20 cellular contexts compared by ENCODE assay signal in genomic region chr16:4010225-4011158, GRCh38.
DNase-seq lines count a peak whose midpoint lies in the region; ATAC-seq, FAIRE-seq and TF ChIP-seq lines count a peak whose summit lies in the region.
"Had no signal": no experiment of that assay in that cellular context is flagged by ENCODE, and none has a peak within 500 bp of the region (broad histone marks: within the 10 kb centered on the region; RNA-seq: fewer than 3 reads in every experiment).

No MANE protein-coding gene starts in this region.

- no peaks in the 10 kb centered on the region for H3K9me3 ChIP-seq in kidney (ENCODE audit: control insufficient read depth in 1 of 2, low read length in 2 of 2)
- H3K9me3 ChIP-seq in sigmoid colon = no peaks in the 10 kb centered on the region
- H3K9me3 ChIP-seq: body of pancreas, transverse colon had no signal

- H3K27ac ChIP-seq in kidney (ENCODE audit: low read depth in 2 of 2, low read length in 2 of 2) (peak overlapping the region; percentile 69 to 85), sigmoid colon (peak overlapping the region in 1 of 4 donors; percentile 33)
- H3K27ac ChIP-seq: transverse colon had no signal

- no peaks in the 10 kb centered on the region for H3K27me3 ChIP-seq in sigmoid colon
- H3K27me3 ChIP-seq: body of pancreas, transverse colon had no signal

- TF ChIP-seq EP300 in sigmoid colon (IDR thresholded peaks at IDR 0.05) = no peak

- intact Hi-C loops in kidney (cut with DNase I) = no loop called here
- intact Hi-C loops in sigmoid colon (cut with DNase I) = no loop called here

- TF ChIP-seq POLR2A in sigmoid colon (IDR thresholded peaks at IDR 0.05) = no peak

- TF ChIP-seq CTCF in WTC11 (IDR thresholded peaks at IDR 0.05) = no peak
- no peak for TF ChIP-seq CTCF in kidney (IDR thresholded peaks at IDR 0.05; ENCODE audit: borderline replicate concordance, extremely low read depth, insufficient read depth)
- no peak for TF ChIP-seq CTCF in sigmoid colon (IDR thresholded peaks at IDR 0.05)

- peaks cover 20 to 25% of the 10 kb centered on the region in 2 donors for H3K4me1 ChIP-seq in kidney (ENCODE audit: control insufficient read depth in 1 of 2, insufficient read depth in 1 of 2, low read depth in 1 of 2, low read length in 2 of 2)
- peaks cover 0 to 31% (median 26%) of the 10 kb centered on the region in 4 donors for H3K4me1 ChIP-seq in sigmoid colon

- H3K27ac Mint-ChIP-seq in WTC11 = peak overlapping the region; percentile 85; the same call in 1 of the 2 replicates
- no peak overlapping the region for H3K27ac Mint-ChIP-seq in activated T-helper 17 cell treated with anti-CD3 and anti-CD28 coated beads, Interleukin-2, amount 50 U/mL, for 72 hours
- H3K27ac Mint-ChIP-seq: activated naive CD8-positive, alpha-beta T cell had no signal

- H3K36me3 ChIP-seq in kidney (ENCODE audit: control insufficient read depth in 1 of 2, insufficient read depth in 2 of 2, low read length in 2 of 2) (no peaks in the 10 kb centered on the region), sigmoid colon (no peaks in the 10 kb centered on the region)
- H3K36me3 ChIP-seq: transverse colon had no signal

- no peak overlapping the region for H3K4me3 Mint-ChIP-seq in WTC11
- no peak overlapping the region for H3K4me3 Mint-ChIP-seq in activated T-helper 17 cell treated with anti-CD3 and anti-CD28 coated beads, Interleukin-2, amount 50 U/mL, for 72 hours
- H3K4me3 Mint-ChIP-seq: activated naive CD8-positive, alpha-beta T cell; IgD-negative memory B cell had no signal

- ATAC-seq in WTC11 = no peak
- no peak for ATAC-seq in activated T-helper 17 cell treated with anti-CD3 and anti-CD28 coated beads, Interleukin-2, amount 50 U/mL, for 72 hours (replicated peaks)
- no peak for ATAC-seq in HG02970 (IDR thresholded peaks at IDR 0.05; ENCODE audit: low FRiP score, unreplicated experiment)
- ATAC-seq: body of pancreas; Right ventricle myocardium inferior; stimulated activated naive CD8-positive, alpha-beta T cell treated with anti-CD3 and anti-CD28 coated beads, Interleukin-15, Interleukin-2, amounts not matched to agents 100 U/mL and 50 U/mL, for 24 hours had no signal

- H3K27me3 Mint-ChIP-seq in WTC11 (ENCODE audit: low read depth) = no peaks in the 10 kb centered on the region; the same call in 1 of the 2 replicates
- H3K27me3 Mint-ChIP-seq in activated T-helper 17 cell treated with anti-CD3 and anti-CD28 coated beads, Interleukin-2, amount 50 U/mL, for 72 hours = no peaks in the 10 kb centered on the region
- H3K27me3 Mint-ChIP-seq: activated naive CD8-positive, alpha-beta T cell had no signal

- DNase-seq in CD1c-positive myeloid dendritic cell (ENCODE audit: extremely low spot score) = peak; percentile 23
- DNase-seq in WTC11 (ENCODE audit: low spot score) = no peak
- peak; percentile 66 for DNase-seq in kidney
- DNase-seq in renal cortical epithelial cell (ENCODE audit: low read depth) = peak; percentile 31
- no peak for DNase-seq in NCI-H345 treated with DMSO at 0.1 percent for 48 hours (lab: John Stamatoyannopoulos, UW; ENCODE audit: unreplicated experiment)
- no peak for DNase-seq in sigmoid colon
- DNase-seq: activated CD4-positive, alpha-beta T cell treated with anti-CD3 and anti-CD28 coated beads, Interleukin-2, amount 50 U/mL, for 1 hour; activated T-cell treated with anti-CD3 and anti-CD28 coated beads for 4 hours; body of pancreas; HCEC 1CT; NCI-H1930; NCI-H446 treated with DMSO at 0.1 percent for 48 hours; stimulated activated naive CD8-positive, alpha-beta T cell treated with anti-CD3 and anti-CD28 coated beads, Interleukin-15, Interleukin-2, amounts not matched to agents 100 U/mL and 50 U/mL, for 24 hours; SW 1271; transverse colon had no signal

- FAIRE-seq in kidney (lab: Jason Lieb, UNC) = no peak

- peak overlapping the region; percentile 5 to 35 for H3K4me3 ChIP-seq in kidney (ENCODE audit: low read length in 2 of 2)
- H3K4me3 ChIP-seq in sigmoid colon = no peak overlapping the region
- H3K4me3 ChIP-seq: body of pancreas, transverse colon had no signal

- H3K9ac ChIP-seq in kidney (ENCODE audit: low read length in 2 of 2) = peak overlapping the region in 1 of 2 donors; percentile 23

- peaks cover 73% of the 10 kb centered on the region for H3K4me1 Mint-ChIP-seq in WTC11
- peaks cover 4% of the 10 kb centered on the region for H3K4me1 Mint-ChIP-seq in activated T-helper 17 cell treated with anti-CD3 and anti-CD28 coated beads, Interleukin-2, amount 50 U/mL, for 72 hours
- H3K4me1 Mint-ChIP-seq: IgD-negative memory B cell had no signal

- POLR2A ChIA-PET in WTC11 (lab: Charles Lee) = no interaction called here

- no peaks in the 10 kb centered on the region for H3K36me3 Mint-ChIP-seq in WTC11
- H3K36me3 Mint-ChIP-seq in activated T-helper 17 cell treated with anti-CD3 and anti-CD28 coated beads, Interleukin-2, amount 50 U/mL, for 72 hours (ENCODE audit: low read depth) = no peaks in the 10 kb centered on the region
- H3K36me3 Mint-ChIP-seq: activated naive CD8-positive, alpha-beta T cell had no signal

- CTCF ChIA-PET in WTC11 (lab: Charles Lee) = interaction anchor here (0.6 to 2.1 kb wide), 2 partner anchors 27 to 526 kb away, joined by 3 to 5 read pairs; no protein-coding TSS in a partner anchor

- H3K9me3 Mint-ChIP-seq in WTC11 = peaks cover 3% of the 10 kb centered on the region; the same call in 1 of the 2 replicates
- no peaks in the 10 kb centered on the region for H3K9me3 Mint-ChIP-seq in activated T-helper 17 cell treated with anti-CD3 and anti-CD28 coated beads, Interleukin-2, amount 50 U/mL, for 72 hours

- WGBS in sigmoid colon, 2 donors = 82 to 88% methylated on average over 32 of the region's 32 CpGs

TF ChIP-seq in WTC11, 78 proteins besides CTCF, POLR2A, EP300 and RAD21 (continues in another document):
- TF ChIP-seq ARID4B (CRISPR knock-in tag; IDR thresholded peaks at IDR 0.05; ENCODE audit: borderline replicate concordance) (no peak), USF1 (CRISPR knock-in tag; IDR thresholded peaks at IDR 0.05) (no peak), RORB (CRISPR knock-in tag; IDR thresholded peaks at IDR 0.05) (no peak), NR1H2 (CRISPR knock-in tag; IDR thresholded peaks at IDR 0.05) (no peak), ZBTB21 (CRISPR knock-in tag; IDR thresholded peaks at IDR 0.05; ENCODE audit: borderline replicate concordance) (no peak), JUN (CRISPR knock-in tag; IDR thresholded peaks at IDR 0.05) (no peak), ZNF121 (CRISPR knock-in tag; IDR thresholded peaks at IDR 0.05) (no peak), EMX1 (CRISPR knock-in tag; IDR thresholded peaks at IDR 0.05) (no peak)
- TF ChIP-seq, protein P1, sequence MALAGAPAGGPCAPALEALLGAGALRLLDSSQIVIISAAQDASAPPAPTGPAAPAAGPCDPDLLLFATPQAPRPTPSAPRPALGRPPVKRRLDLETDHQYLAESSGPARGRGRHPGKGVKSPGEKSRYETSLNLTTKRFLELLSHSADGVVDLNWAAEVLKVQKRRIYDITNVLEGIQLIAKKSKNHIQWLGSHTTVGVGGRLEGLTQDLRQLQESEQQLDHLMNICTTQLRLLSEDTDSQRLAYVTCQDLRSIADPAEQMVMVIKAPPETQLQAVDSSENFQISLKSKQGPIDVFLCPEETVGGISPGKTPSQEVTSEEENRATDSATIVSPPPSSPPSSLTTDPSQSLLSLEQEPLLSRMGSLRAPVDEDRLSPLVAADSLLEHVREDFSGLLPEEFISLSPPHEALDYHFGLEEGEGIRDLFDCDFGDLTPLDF (CRISPR knock-in tag; IDR thresholded peaks at IDR 0.05) = no peak

Comparison
In these comparisons a context has a peak if more than half of its experiments do, and no peak if none do; other contexts are left out.
1. DNase-seq: peak in CD1c-positive myeloid dendritic cell (single experiment), kidney (single experiment) and renal cortical epithelial cell (single experiment); none in WTC11 (single experiment), NCI-H345 treated with DMSO at 0.1 percent for 48 hours (single experiment) and sigmoid colon (single experiment).
2. H3K4me3 ChIP-seq: peak in kidney (2 of 2); none in sigmoid colon (0 of 4).